ENCODE assay signal across 8 cellular contexts in genomic region chr6:31122803-31123706, GRCh38. TPM values are rescaled to one million over a fixed set of nuclear protein-coding genes. Genes with fewer than 3 reads are reported as not detected.
DNase-seq lines count a peak whose midpoint lies in the region; ATAC-seq and TF ChIP-seq lines count a peak whose summit lies in the region.

No MANE protein-coding gene starts in this region.

- no peak overlapping the region for H3K4me3 ChIP-seq in gastroesophageal sphincter

- in situ Hi-C loops in Caki2 (cut with HindIII; ENCODE audit: low pct_unique_long_range_greater_than_20kb, low sequenced_read_pairs): no loop called here

- no peak for TF ChIP-seq CTCF in gastroesophageal sphincter (IDR thresholded peaks at IDR 0.05)

- no peaks in the 10 kb centered on the region for H3K27me3 ChIP-seq in gastroesophageal sphincter

- H3K4me1 ChIP-seq in gastroesophageal sphincter: peaks cover 0 to 28% (median 10%) of the 10 kb centered on the region in 3 donors

- H3K4me1 Mint-ChIP-seq in T-helper 2 cell treated with Interferon-gamma antibody and Interleukin-4, amounts not matched to agents 5 μg/mL and 100 μg/mL, for 36 hours (ENCODE audit: low read depth): no peaks in the 10 kb centered on the region

- peaks cover 6% of the 10 kb centered on the region for H3K27me3 Mint-ChIP-seq in T-helper 2 cell treated with Interferon-gamma antibody and Interleukin-4, amounts not matched to agents 5 μg/mL and 100 μg/mL, for 36 hours (ENCODE audit: low read depth)

- H3K36me3 ChIP-seq in gastroesophageal sphincter: peaks cover 0 to 3% of the 10 kb centered on the region in 2 donors

- DNase-seq in Caki2 (ENCODE audit: low read depth) (peak; percentile 98), SW480 (ENCODE audit: low spot score) (peak; percentile 29), pons (ENCODE audit: low spot score) (peak; percentile 35), NCI-H345 treated with DMSO at 0.1 percent for 48 hours (lab: John Stamatoyannopoulos, UW; ENCODE audit: unreplicated experiment) (no peak)
- no peak for DNase-seq in T-helper 2 cell treated with Interferon-gamma antibody and Interleukin-4, amounts not matched to agents 5 μg/mL and 100 μg/mL, for 36 hours (ENCODE audit: low spot score)

- H3K36me3 Mint-ChIP-seq in T-helper 2 cell treated with Interferon-gamma antibody and Interleukin-4, amounts not matched to agents 5 μg/mL and 100 μg/mL, for 36 hours (ENCODE audit: low read depth): no peaks in the 10 kb centered on the region

- H3K9me3 ChIP-seq in gastroesophageal sphincter: no peaks in the 10 kb centered on the region

- no peak for TF ChIP-seq EP300 in gastroesophageal sphincter (IDR thresholded peaks at IDR 0.05)

- TF ChIP-seq POLR2A in gastroesophageal sphincter (IDR thresholded peaks at IDR 0.05): no peak

- WGBS in gastroesophageal sphincter (ENCODE audit: low coverage in 1 of 2), 2 donors: 2 to 16% methylated on average over 7 to 9 of the region's 16 CpGs

- no peaks in the 10 kb centered on the region for H3K9me3 Mint-ChIP-seq in T-helper 2 cell treated with Interferon-gamma antibody and Interleukin-4, amounts not matched to agents 5 μg/mL and 100 μg/mL, for 36 hours

- H3K4me3 Mint-ChIP-seq in T-helper 2 cell treated with Interferon-gamma antibody and Interleukin-4, amounts not matched to agents 5 μg/mL and 100 μg/mL, for 36 hours: no peak overlapping the region

- H3K27ac Mint-ChIP-seq in T-helper 2 cell treated with Interferon-gamma antibody and Interleukin-4, amounts not matched to agents 5 μg/mL and 100 μg/mL, for 36 hours: no peak overlapping the region

- H3K27ac ChIP-seq in gastroesophageal sphincter: peak overlapping the region; percentile 47 to 66 (median 62)

- peak; percentile 70 for ATAC-seq in gastroesophageal sphincter
- ATAC-seq in GM18861 (IDR thresholded peaks at IDR 0.05; ENCODE audit: unreplicated experiment): no peak
- ATAC-seq in HG02973 (IDR thresholded peaks at IDR 0.05; ENCODE audit: unreplicated experiment): no peak

RNA-seq across cellular contexts. Expression of gene CDSN, which starts 2.8 kb away (rescaled TPM):
- not detected in 2 replicates for total RNA-seq in Caki2 (2014; rRNA removed; shearing (Covaris generic); ENCODE audit: low replicate concordance)
- total RNA-seq in gastroesophageal sphincter: not detected

RNA-seq across cellular contexts. Expression of gene PSORS1C1, which starts 8.5 kb away (rescaled TPM):
- 0.20 and 1.8 TPM in 2 replicates for total RNA-seq in Caki2 (2014; rRNA removed; shearing (Covaris generic); ENCODE audit: low replicate concordance)
- total RNA-seq in gastroesophageal sphincter: 1 to 10 TPM in 2 of 4 donors, under 1 TPM in 2; 0.12 to 7.8 (median 1.7) TPM

RNA-seq across cellular contexts. Expression of gene C6orf15, which starts 10.7 kb away (rescaled TPM):
- not detected in 2 replicates for total RNA-seq in Caki2 (2014; rRNA removed; shearing (Covaris generic); ENCODE audit: low replicate concordance)
- not detected for total RNA-seq in gastroesophageal sphincter

RNA-seq across cellular contexts. Expression of gene PSORS1C2, which starts 15.8 kb away (rescaled TPM):
- not detected in 2 replicates for total RNA-seq in Caki2 (2014; rRNA removed; shearing (Covaris generic); ENCODE audit: low replicate concordance)
- not detected for total RNA-seq in gastroesophageal sphincter

RNA-seq across cellular contexts. Expression of gene CCHCR1, which starts 34.5 kb away (rescaled TPM):
- 130 and 142 TPM in 2 replicates for total RNA-seq in Caki2 (2014; rRNA removed; shearing (Covaris generic); ENCODE audit: low replicate concordance)
- total RNA-seq in gastroesophageal sphincter: 10 to 100 TPM in 2 of 4 donors, 1 to 10 TPM in 2; 8.2 to 15.6 (median 11.5) TPM

Comparison
In these comparisons a context has a peak if more than half of its experiments do, and no peak if none do; other contexts are left out.
1. DNase-seq: peak in Caki2 (single experiment), SW480 (single experiment) and pons (single experiment); none in T-helper 2 cell treated with Interferon-gamma antibody and Interleukin-4, amounts not matched to agents 5 μg/mL and 100 μg/mL, for 36 hours (single experiment) and NCI-H345 treated with DMSO at 0.1 percent for 48 hours (single experiment).